Comparison of ENCODE assay signal across 23 cellular contexts in genomic region chr10:124003481-124004371, GRCh38.
DNase-seq lines count a peak whose midpoint lies in the region; ATAC-seq and TF ChIP-seq lines count a peak whose summit lies in the region.
"Had no signal": no experiment of that assay in that cellular context is flagged by ENCODE, and none has a peak within 500 bp of the region (broad histone marks: within the 10 kb centered on the region; RNA-seq: fewer than 3 reads in every experiment).

No MANE protein-coding gene starts in this region.

- H3K4me3 Mint-ChIP-seq in activated naive CD4-positive, alpha-beta T cell treated with anti-CD3 and anti-CD28 coated beads, Interleukin-2, amount 10 ng/mL, durations not matched to agents 7 days and 5 days = no peak overlapping the region
- H3K4me3 Mint-ChIP-seq in endodermal cell = no peak overlapping the region
- H3K4me3 Mint-ChIP-seq: activated naive CD8-positive, alpha-beta T cell treated with anti-CD3 and anti-CD28 coated beads, Interleukin-2, amount 50 U/mL, for 24 hours; activated T-cell treated with anti-CD3 and anti-CD28 coated beads, Interleukin-2, amount 50 U/mL, for 72 hours; CD8-positive, alpha-beta T cell; immature natural killer cell had no signal

- H4K20me1 ChIP-seq in osteoblast (ENCODE audit: insufficient read depth, low read length) = no peaks in the 10 kb centered on the region

- H3K4me1 Mint-ChIP-seq in activated naive CD4-positive, alpha-beta T cell treated with anti-CD3 and anti-CD28 coated beads, Interleukin-2, amount 10 ng/mL, durations not matched to agents 7 days and 5 days = peaks cover 4% of the 10 kb centered on the region
- no peaks in the 10 kb centered on the region for H3K4me1 Mint-ChIP-seq in endodermal cell
- H3K4me1 Mint-ChIP-seq: activated naive CD8-positive, alpha-beta T cell treated with anti-CD3 and anti-CD28 coated beads, Interleukin-2, amount 50 U/mL, for 24 hours; immature natural killer cell had no signal

- no peaks in the 10 kb centered on the region for H3K4me1 ChIP-seq in endodermal cell (ENCODE audit: control insufficient read depth, insufficient read depth, low read length)
- H3K4me1 ChIP-seq in osteoblast (ENCODE audit: insufficient read depth, low read length) = peaks cover 28% of the 10 kb centered on the region
- no peaks in the 10 kb centered on the region for H3K4me1 ChIP-seq in foreskin keratinocyte
- H3K4me1 ChIP-seq: breast epithelium, psoas muscle had no signal

- TF ChIP-seq CTCF in endodermal cell (conservative IDR thresholded peaks at IDR 0.05) (no peak), osteoblast (IDR thresholded peaks at IDR 0.05; ENCODE audit: extremely low read depth, low read depth, low read length) (no peak), foreskin keratinocyte (conservative IDR thresholded peaks at IDR 0.05) (no peak)

- H3K79me2 ChIP-seq in osteoblast (ENCODE audit: insufficient read depth, low read length) = no peaks in the 10 kb centered on the region

- H3K4me3 ChIP-seq in endodermal cell (ENCODE audit: low read length) = no peak overlapping the region
- no peak overlapping the region for H3K4me3 ChIP-seq in osteoblast (ENCODE audit: insufficient read depth, low read length)
- H3K4me3 ChIP-seq: breast epithelium, lung, psoas muscle, tibial nerve had no signal

- no peak overlapping the region for H2AFZ ChIP-seq in osteoblast (ENCODE audit: low read length)

- CTCF ChIA-PET in activated naive CD4-positive, alpha-beta T cell treated with anti-CD3 and anti-CD28 coated beads, Interleukin-2, amount 10 ng/mL, durations not matched to agents 7 days and 5 days (lab: Charles Lee) = interaction anchor here (0.9 to 3.0 kb wide), 4 partner anchors 8 to 400 kb away, joined by 3 to 19 read pairs (median 5); no protein-coding TSS in a partner anchor

- H3K36me3 ChIP-seq in endodermal cell (ENCODE audit: control insufficient read depth, insufficient read depth, low read length) (peaks cover 10% of the 10 kb centered on the region), osteoblast (ENCODE audit: insufficient read depth, low read length) (no peaks in the 10 kb centered on the region)
- H3K36me3 ChIP-seq: breast epithelium had no signal

- H3K9me3 Mint-ChIP-seq in activated naive CD4-positive, alpha-beta T cell treated with anti-CD3 and anti-CD28 coated beads, Interleukin-2, amount 10 ng/mL, durations not matched to agents 7 days and 5 days = no peaks in the 10 kb centered on the region
- no peaks in the 10 kb centered on the region for H3K9me3 Mint-ChIP-seq in endodermal cell
- H3K9me3 Mint-ChIP-seq: activated naive CD8-positive, alpha-beta T cell treated with anti-CD3 and anti-CD28 coated beads, Interleukin-2, amount 50 U/mL, for 24 hours; activated T-cell treated with anti-CD3 and anti-CD28 coated beads, Interleukin-2, amount 50 U/mL, for 72 hours; CD8-positive, alpha-beta T cell; immature natural killer cell had no signal

- ATAC-seq in foreskin keratinocyte = no peak
- ATAC-seq in GM21360 (IDR thresholded peaks at IDR 0.05; ENCODE audit: unreplicated experiment) = no peak
- ATAC-seq: activated naive CD8-positive, alpha-beta T cell treated with anti-CD3 and anti-CD28 coated beads, Interleukin-2, amount 50 U/mL, for 24 hours; activated T-cell treated with anti-CD3 and anti-CD28 coated beads, Interleukin-2, amount 50 U/mL, for 72 hours; CD8-positive, alpha-beta T cell; esophagus mucosa; psoas muscle had no signal

- 85 to 90% methylated on average over 6 to 11 of the region's 11 CpGs for WGBS in endodermal cell (ENCODE audit: insufficient coverage in 1 of 2, insufficient read length in 1 of 2), 2 experiments

- no peaks in the 10 kb centered on the region for H3K36me3 Mint-ChIP-seq in activated naive CD4-positive, alpha-beta T cell treated with anti-CD3 and anti-CD28 coated beads, Interleukin-2, amount 10 ng/mL, durations not matched to agents 7 days and 5 days
- peaks cover 9% of the 10 kb centered on the region for H3K36me3 Mint-ChIP-seq in endodermal cell (ENCODE audit: low read depth)
- H3K36me3 Mint-ChIP-seq: CD8-positive, alpha-beta T cell; immature natural killer cell had no signal

- no peak overlapping the region for H3K9ac ChIP-seq in endodermal cell (ENCODE audit: extremely low read depth, low read length, poor library complexity, severe bottlenecking)

- H3K9me3 ChIP-seq in endodermal cell (ENCODE audit: control insufficient read depth, low read length) (no peaks in the 10 kb centered on the region), osteoblast (ENCODE audit: low read depth, low read length) (no peaks in the 10 kb centered on the region)
- H3K9me3 ChIP-seq: breast epithelium, psoas muscle, tibial nerve had no signal

- peaks cover 8% of the 10 kb centered on the region for H3K27me3 Mint-ChIP-seq in activated naive CD4-positive, alpha-beta T cell treated with anti-CD3 and anti-CD28 coated beads, Interleukin-2, amount 10 ng/mL, durations not matched to agents 7 days and 5 days
- H3K27me3 Mint-ChIP-seq in endodermal cell (ENCODE audit: insufficient read depth) = no peaks in the 10 kb centered on the region
- H3K27me3 Mint-ChIP-seq: activated naive CD8-positive, alpha-beta T cell treated with anti-CD3 and anti-CD28 coated beads, Interleukin-2, amount 50 U/mL, for 24 hours had no signal

- H3K27ac Mint-ChIP-seq in activated naive CD4-positive, alpha-beta T cell treated with anti-CD3 and anti-CD28 coated beads, Interleukin-2, amount 10 ng/mL, durations not matched to agents 7 days and 5 days = no peak overlapping the region
- H3K27ac Mint-ChIP-seq in endodermal cell = no peak overlapping the region
- H3K27ac Mint-ChIP-seq: activated naive CD8-positive, alpha-beta T cell treated with anti-CD3 and anti-CD28 coated beads, Interleukin-2, amount 50 U/mL, for 24 hours; activated T-cell treated with anti-CD3 and anti-CD28 coated beads, Interleukin-2, amount 50 U/mL, for 72 hours; CD8-positive, alpha-beta T cell; immature natural killer cell had no signal

- peak; percentile 12 for DNase-seq in activated naive CD4-positive, alpha-beta T cell treated with anti-CD3 and anti-CD28 coated beads, Interleukin-2, amount 10 ng/mL, durations not matched to agents 7 days and 5 days
- DNase-seq in activated naive CD4-positive, alpha-beta T cell treated with Interleukin-2 at 50 U/mL for 16 hours = no peak
- DNase-seq in endodermal cell = peak; percentile 29
- DNase-seq in osteoblast (ENCODE audit: insufficient read length, low spot score, missing footprints) = peak; percentile 61
- DNase-seq in ureter (ENCODE audit: low spot score) = peak; percentile 22
- DNase-seq in MV-4-11 (lab: John Stamatoyannopoulos, UW) = no peak
- DNase-seq in foreskin keratinocyte = no peak
- DNase-seq: activated CD4-positive, alpha-beta T cell treated with anti-CD3 and anti-CD28 coated beads, Interleukin-2, amount 50 U/mL, for 4 hours; activated naive CD8-positive, alpha-beta T cell treated with anti-CD3 and anti-CD28 coated beads, Interleukin-2, amount 50 U/mL, for 24 hours; activated T-cell treated with anti-CD3 and anti-CD28 coated beads, Interleukin-2, amount 50 U/mL, for 72 hours; immature natural killer cell; NCI-H1105 treated with DMSO at 0.1 percent for 48 hours; NCI-H524; SHP77; stimulated activated CD4-positive, alpha-beta T cell treated with anti-CD3 and anti-CD28 coated beads, Interleukin-12 subunit alpha, Interleukin-12 subunit beta, amount 100 ng/mL, for 4 hours had no signal

- H3K27ac ChIP-seq in endodermal cell (ENCODE audit: low read depth, low read length) = no peak overlapping the region
- H3K27ac ChIP-seq in osteoblast (ENCODE audit: low read depth, low read length) = no peak overlapping the region
- H3K27ac ChIP-seq in foreskin keratinocyte = no peak overlapping the region
- H3K27ac ChIP-seq: psoas muscle, tibial nerve, VCaP had no signal

- H3K4me2 ChIP-seq in osteoblast (ENCODE audit: insufficient read depth, low read length) = no peak overlapping the region

- H3K27me3 ChIP-seq in endodermal cell (ENCODE audit: control insufficient read depth, insufficient read depth, low read length, poor library complexity, severe bottlenecking) (no peaks in the 10 kb centered on the region), osteoblast (ENCODE audit: insufficient read depth, low read length) (no peaks in the 10 kb centered on the region), foreskin keratinocyte (no peaks in the 10 kb centered on the region)
- H3K27me3 ChIP-seq: breast epithelium, tibial nerve had no signal

Comparison
In these comparisons a context has a peak if more than half of its experiments do, and no peak if none do; other contexts are left out.
1. DNase-seq: peak in activated naive CD4-positive, alpha-beta T cell treated with anti-CD3 and anti-CD28 coated beads, Interleukin-2, amount 10 ng/mL, durations not matched to agents 7 days and 5 days (single experiment), endodermal cell (single experiment), osteoblast (single experiment) and ureter (single experiment); none in activated naive CD4-positive, alpha-beta T cell treated with Interleukin-2 at 50 U/mL for 16 hours (single experiment), MV-4-11 (single experiment) and foreskin keratinocyte (0 of 2).